In genomic region chr17:41814195-41814594, GRCh38 we compare ENCODE assay signal across 15 cellular contexts. TPM values are rescaled to one million over a fixed set of nuclear protein-coding genes. Genes with fewer than 3 reads are reported as not detected.
DNase-seq lines count a peak whose midpoint lies in the region; ATAC-seq and TF ChIP-seq lines count a peak whose summit lies in the region.
"Had no signal": no experiment of that assay in that cellular context is flagged by ENCODE, and none has a peak within 500 bp of the region (broad histone marks: within the 10 kb centered on the region; RNA-seq: fewer than 3 reads in every experiment).

No MANE protein-coding gene starts in this region.

- peak overlapping the region; percentile 91 for H3K56ac ChIP-seq in mesendoderm (ENCODE audit: low read length)

- no peak overlapping the region for H3K18ac ChIP-seq in mesendoderm (ENCODE audit: low read length)

- H3K9ac ChIP-seq in HUES64 (ENCODE audit: low read depth, low read length) (0 out of 2 replicates have a peak overlapping the region, but pooled peaks have one; percentile 78), mesendoderm (ENCODE audit: low read length) (peak overlapping the region; percentile 89)

- H3K27ac Mint-ChIP-seq in central memory CD8-positive, alpha-beta T cell (ENCODE audit: low read depth): no peak overlapping the region
- H3K27ac Mint-ChIP-seq: activated B cell treated with CpG ODN at 0.5 μM for 24 hours had no signal

- H3K9me3 Mint-ChIP-seq in central memory CD8-positive, alpha-beta T cell: no peaks in the 10 kb centered on the region
- H3K9me3 Mint-ChIP-seq: activated B cell treated with CpG ODN at 0.5 μM for 24 hours had no signal

- no peak overlapping the region for H3K4ac ChIP-seq in mesendoderm (ENCODE audit: low read depth, low read length)

- CTCF ChIA-PET in AG04450 (lab: Charles Lee): interaction anchor here (1.3 kb wide), 1 partner anchor 13 kb away, joined by 3 read pairs; no protein-coding TSS in a partner anchor

- peaks cover 6% of the 10 kb centered on the region; the same call in 1 of the 2 replicates for H3K9me3 ChIP-seq in AG04450 (ENCODE audit: control insufficient read depth, insufficient read depth, low read length)
- H3K9me3 ChIP-seq in HUES64 (ENCODE audit: insufficient read depth, low read depth, low read length): no peaks in the 10 kb centered on the region
- H3K9me3 ChIP-seq: ovary, Peyer's patch, upper lobe of right lung had no signal

- H2BK5ac ChIP-seq in mesendoderm (ENCODE audit: low read length): no peak overlapping the region

- peak overlapping the region; percentile 87 for H3K4me3 ChIP-seq in AG04450 (ENCODE audit: low read depth, low read length)
- H3K4me3 ChIP-seq in HUES64 (ENCODE audit: low read length): peak overlapping the region; percentile 81
- peak overlapping the region; percentile 7 for H3K4me3 ChIP-seq in mesendoderm (ENCODE audit: low read length)
- H3K4me3 ChIP-seq: GM12878, upper lobe of right lung had no signal

- 88% methylated on average over 1 of the region's 1 CpG for WGBS in HUES64
- WGBS in mesendoderm (ENCODE audit: extremely low coverage, insufficient coverage, low lambda C conversion rate): no CpG with 5 or more reads among the region's 1 CpG

- no peak overlapping the region for H3K27ac ChIP-seq in AG04450 (ENCODE audit: low read depth, low read length)
- 0 out of 2 replicates have a peak overlapping the region, but pooled peaks have one; percentile 22 for H3K27ac ChIP-seq in HUES64 (ENCODE audit: low read depth, low read length)
- H3K27ac ChIP-seq in mesendoderm (ENCODE audit: low read depth, low read length): no peak overlapping the region
- H3K27ac ChIP-seq: Peyer's patch, upper lobe of right lung had no signal

- no peak overlapping the region for H2BK15ac ChIP-seq in mesendoderm (replicated peaks; ENCODE audit: low read depth)

- H3K4me3 Mint-ChIP-seq in central memory CD8-positive, alpha-beta T cell: peak overlapping the region; percentile 38

- H3K4me2 ChIP-seq in mesendoderm (ENCODE audit: low read length): peak overlapping the region; percentile 95

- H3K23ac ChIP-seq in mesendoderm (ENCODE audit: low read length): no peak overlapping the region

- no peaks in the 10 kb centered on the region for H3K27me3 ChIP-seq in AG04450 (ENCODE audit: control insufficient read depth, insufficient read depth, low read length)
- H3K27me3 ChIP-seq in HUES64 (ENCODE audit: insufficient read depth, low read length): peaks cover 9% of the 10 kb centered on the region; the same call in 1 of the 2 replicates
- no peaks in the 10 kb centered on the region for H3K27me3 ChIP-seq in mesendoderm (ENCODE audit: insufficient read depth, low read length, poor library complexity)
- H3K27me3 ChIP-seq: ovary, Peyer's patch, upper lobe of right lung had no signal

- H2AK5ac ChIP-seq in mesendoderm (ENCODE audit: low read length): peak overlapping the region; percentile 31

- peaks cover 8% of the 10 kb centered on the region for H3K36me3 Mint-ChIP-seq in central memory CD8-positive, alpha-beta T cell (ENCODE audit: insufficient read depth)

- peaks cover 29% of the 10 kb centered on the region for H3K4me1 Mint-ChIP-seq in central memory CD8-positive, alpha-beta T cell

- H3K27me3 Mint-ChIP-seq in central memory CD8-positive, alpha-beta T cell: peaks cover 9% of the 10 kb centered on the region

- no peak overlapping the region for H2BK120ac ChIP-seq in mesendoderm (ENCODE audit: low read depth, low read length)

- peaks cover 16% of the 10 kb centered on the region for H3K4me1 ChIP-seq in HUES64 (ENCODE audit: insufficient read depth, low read length)
- peaks cover 6% of the 10 kb centered on the region for H3K4me1 ChIP-seq in mesendoderm (ENCODE audit: control insufficient read depth, low read depth, low read length)

- no peak overlapping the region for H4K8ac ChIP-seq in mesendoderm (ENCODE audit: low read depth, low read length)

- ATAC-seq in central memory CD8-positive, alpha-beta T cell (replicated peaks; ENCODE audit: extremely low read depth, poor library complexity, severe bottlenecking): no peak
- ATAC-seq in omental fat pad (ENCODE audit: low FRiP score) (no peak), HG03460 (IDR thresholded peaks at IDR 0.05; ENCODE audit: unreplicated experiment) (no peak)
- ATAC-seq: GM12878, upper lobe of right lung had no signal

- no peak for DNase-seq in AG04450 (ENCODE audit: low read depth, low spot score)
- DNase-seq in central memory CD8-positive, alpha-beta T cell (ENCODE audit: low spot score in 2 of 2): no peak
- no peak for DNase-seq in mesendoderm
- no peak for DNase-seq in 8988T
- DNase-seq in omental fat pad (ENCODE audit: low spot score): no peak
- no peak for DNase-seq in NCI-H2196 treated with DMSO at 0.1 percent for 48 hours (lab: John Stamatoyannopoulos, UW; ENCODE audit: unreplicated experiment)
- DNase-seq: activated B cell treated with CpG ODN at 0.5 μM for 24 hours, NCI-H1694, ovary, Peyer's patch, upper lobe of right lung had no signal

- H3K36me3 ChIP-seq in HUES64 (ENCODE audit: insufficient read depth, low read length): peaks cover 17% of the 10 kb centered on the region; the same call in 1 of the 2 replicates
- peaks cover 8% of the 10 kb centered on the region for H3K36me3 ChIP-seq in mesendoderm (ENCODE audit: control insufficient read depth, insufficient read depth, low read length)
- H3K36me3 ChIP-seq: ovary, Peyer's patch, upper lobe of right lung had no signal

- POLR2A ChIA-PET in AG04450 (lab: Yijun Ruan, JAX): no interaction called here

- TF ChIP-seq CTCF in AG04450 (IDR thresholded peaks at IDR 0.05; ENCODE audit: low read depth, low read length) (no peak), omental fat pad (IDR thresholded peaks at IDR 0.05) (no peak)

- peaks cover 30% of the 10 kb centered on the region for H3K79me2 ChIP-seq in mesendoderm (ENCODE audit: control insufficient read depth, insufficient read depth, low read length)

- H3K79me1 ChIP-seq in mesendoderm (ENCODE audit: low read length): peaks cover 19% of the 10 kb centered on the region

- no peak overlapping the region for H4K5ac ChIP-seq in mesendoderm (ENCODE audit: low read length)

RNA-seq across cellular contexts. Expression of gene FKBP10, which starts 1.4 kb away (rescaled TPM):
- polyA plus RNA-seq in AG04450 (2011; rRNA removed): 487 and 624 TPM in 2 replicates
- 266 and 344 TPM in 2 replicates for polyA minus RNA-seq in AG04450 (2011; rRNA and poly(A)+ RNA removed)
- 108 TPM for polyA plus RNA-seq in HUES64 (2013, experiment 1 of 2)
- polyA plus RNA-seq in HUES64 (2013, experiment 2 of 2): 105 TPM
- polyA plus RNA-seq in mesendoderm (2013, experiment 1 of 2): 113 TPM
- polyA plus RNA-seq in mesendoderm (2013, experiment 2 of 2): 114 TPM
- 10 to 100 TPM; 30.5 to 53.1 (median 42.3) TPM for total RNA-seq in omental fat pad

RNA-seq across cellular contexts. Expression of gene P3H4, which starts 2.4 kb away (rescaled TPM):
- 51.5 and 58.8 TPM in 2 replicates for polyA plus RNA-seq in AG04450 (2011; rRNA removed)
- 19.8 and 25.6 TPM in 2 replicates for polyA minus RNA-seq in AG04450 (2011; rRNA and poly(A)+ RNA removed)
- polyA plus RNA-seq in HUES64 (2013, experiment 1 of 2): 18.0 TPM
- 22.3 TPM for polyA plus RNA-seq in HUES64 (2013, experiment 2 of 2)
- 16.0 TPM for polyA plus RNA-seq in mesendoderm (2013, experiment 1 of 2)
- polyA plus RNA-seq in mesendoderm (2013, experiment 2 of 2): 15.3 TPM
- 10 to 100 TPM in 2 of 4 donors, 1 to 10 TPM in 2; 6.6 to 15.6 (median 10.0) TPM for total RNA-seq in omental fat pad

RNA-seq across cellular contexts. Expression of gene NT5C3B, which starts 21.8 kb away (rescaled TPM):
- 97.4 and 106 TPM in 2 replicates for polyA plus RNA-seq in AG04450 (2011; rRNA removed)
- 46.1 and 49.6 TPM in 2 replicates for polyA minus RNA-seq in AG04450 (2011; rRNA and poly(A)+ RNA removed)
- polyA plus RNA-seq in HUES64 (2013, experiment 1 of 2): 60.6 TPM
- 57.7 TPM for polyA plus RNA-seq in HUES64 (2013, experiment 2 of 2)
- polyA plus RNA-seq in mesendoderm (2013, experiment 1 of 2): 57.5 TPM
- 59.6 TPM for polyA plus RNA-seq in mesendoderm (2013, experiment 2 of 2)
- 10 to 100 TPM; 35.5 to 65.9 (median 42.5) TPM for total RNA-seq in omental fat pad

RNA-seq across cellular contexts. Expression of gene KLHL10, which starts 23.4 kb away (rescaled TPM):
- polyA plus RNA-seq in AG04450 (2011; rRNA removed): 0.06 TPM in 2 replicates
- polyA minus RNA-seq in AG04450 (2011; rRNA and poly(A)+ RNA removed): not detected in 2 replicates
- polyA plus RNA-seq in HUES64 (2013, experiment 1 of 2): 0.10 TPM
- polyA plus RNA-seq in HUES64 (2013, experiment 2 of 2): not detected
- polyA plus RNA-seq in mesendoderm (2013, experiment 1 of 2): 0.18 TPM
- polyA plus RNA-seq in mesendoderm (2013, experiment 2 of 2): 0.13 TPM
- total RNA-seq in omental fat pad: under 1 TPM in 3 of 4 donors, not detected in 1; 0.44 to 0.72 (median 0.63) TPM
- total RNA-seq: activated B cell treated with CpG ODN at 0.5 μM for 24 hours, HT-29, Peyer's patch had no signal

RNA-seq across cellular contexts. Expression of gene JUP, which starts 27.7 kb away (rescaled TPM):
- 13.5 and 25.7 TPM in 2 replicates for polyA plus RNA-seq in AG04450 (2011; rRNA removed)
- 19.7 and 25.7 TPM in 2 replicates for polyA minus RNA-seq in AG04450 (2011; rRNA and poly(A)+ RNA removed)
- polyA plus RNA-seq in HUES64 (2013, experiment 1 of 2): 61.3 TPM
- 64.8 TPM for polyA plus RNA-seq in HUES64 (2013, experiment 2 of 2)
- polyA plus RNA-seq in mesendoderm (2013, experiment 1 of 2): 101 TPM
- 98.0 TPM for polyA plus RNA-seq in mesendoderm (2013, experiment 2 of 2)
- 10 to 100 TPM; 34.8 to 84.5 (median 39.0) TPM for total RNA-seq in omental fat pad

Comparison
In these comparisons a context has a peak if more than half of its experiments do, and no peak if none do; other contexts are left out.
1. H3K4me3 ChIP-seq: peak in every context shown above with its lines; median percentile 87 in AG04450; 81 in HUES64; 7 in mesendoderm.